Comparison of ENCODE assay signal across 10 cellular contexts in genomic region chr14:33849455-33849801, GRCh38.
"Had no signal": no experiment of that assay in that cellular context is flagged by ENCODE, and none has a peak within 500 bp of the region (broad histone marks: within the 10 kb centered on the region; RNA-seq: fewer than 3 reads in every experiment).

No MANE protein-coding gene starts in this region.

- H3K4me1 ChIP-seq: adrenal gland, prostate gland, testis, upper lobe of left lung had no signal

- ATAC-seq: naive thymus-derived CD8-positive, alpha-beta T cell had no signal

- H3K4me3 ChIP-seq: adrenal gland, coronary artery, prostate gland, testis, upper lobe of left lung had no signal

- H3K36me3 ChIP-seq: adrenal gland, prostate gland, upper lobe of left lung, WERI-Rb-1 had no signal

- H3K27ac ChIP-seq: adrenal gland, coronary artery, prostate gland, testis, upper lobe of left lung, WERI-Rb-1 had no signal

- DNase-seq: activated naive CD4-positive, alpha-beta T cell treated with anti-CD3 and anti-CD28 coated beads, Interleukin-2, amount 50 U/mL, for 16 hours; activated T-cell treated with anti-CD3 and anti-CD28 coated beads, Interleukin-2, amount 50 U/mL, for 24 hours; effector CD4-positive, alpha-beta T cell; naive thymus-derived CD8-positive, alpha-beta T cell had no signal

- H3K27me3 ChIP-seq: testis, upper lobe of left lung had no signal

- H3K9me3 ChIP-seq: adrenal gland, prostate gland, testis, upper lobe of left lung had no signal
